In genomic region chr13:48037346-48038173, GRCh38 we compare ENCODE assay signal across 1 cellular context.
TF ChIP-seq lines count a peak whose summit lies in the region.

TSS of gene NUDT15 (plus strand) at chr13:48037726. CDS start at chr13:48037747, 21 bp downstream.

TF ChIP-seq in HepG2, 621 proteins besides CTCF, POLR2A, EP300 and RAD21 (continued from another document and continues in another):
- TF ChIP-seq, protein P1, sequence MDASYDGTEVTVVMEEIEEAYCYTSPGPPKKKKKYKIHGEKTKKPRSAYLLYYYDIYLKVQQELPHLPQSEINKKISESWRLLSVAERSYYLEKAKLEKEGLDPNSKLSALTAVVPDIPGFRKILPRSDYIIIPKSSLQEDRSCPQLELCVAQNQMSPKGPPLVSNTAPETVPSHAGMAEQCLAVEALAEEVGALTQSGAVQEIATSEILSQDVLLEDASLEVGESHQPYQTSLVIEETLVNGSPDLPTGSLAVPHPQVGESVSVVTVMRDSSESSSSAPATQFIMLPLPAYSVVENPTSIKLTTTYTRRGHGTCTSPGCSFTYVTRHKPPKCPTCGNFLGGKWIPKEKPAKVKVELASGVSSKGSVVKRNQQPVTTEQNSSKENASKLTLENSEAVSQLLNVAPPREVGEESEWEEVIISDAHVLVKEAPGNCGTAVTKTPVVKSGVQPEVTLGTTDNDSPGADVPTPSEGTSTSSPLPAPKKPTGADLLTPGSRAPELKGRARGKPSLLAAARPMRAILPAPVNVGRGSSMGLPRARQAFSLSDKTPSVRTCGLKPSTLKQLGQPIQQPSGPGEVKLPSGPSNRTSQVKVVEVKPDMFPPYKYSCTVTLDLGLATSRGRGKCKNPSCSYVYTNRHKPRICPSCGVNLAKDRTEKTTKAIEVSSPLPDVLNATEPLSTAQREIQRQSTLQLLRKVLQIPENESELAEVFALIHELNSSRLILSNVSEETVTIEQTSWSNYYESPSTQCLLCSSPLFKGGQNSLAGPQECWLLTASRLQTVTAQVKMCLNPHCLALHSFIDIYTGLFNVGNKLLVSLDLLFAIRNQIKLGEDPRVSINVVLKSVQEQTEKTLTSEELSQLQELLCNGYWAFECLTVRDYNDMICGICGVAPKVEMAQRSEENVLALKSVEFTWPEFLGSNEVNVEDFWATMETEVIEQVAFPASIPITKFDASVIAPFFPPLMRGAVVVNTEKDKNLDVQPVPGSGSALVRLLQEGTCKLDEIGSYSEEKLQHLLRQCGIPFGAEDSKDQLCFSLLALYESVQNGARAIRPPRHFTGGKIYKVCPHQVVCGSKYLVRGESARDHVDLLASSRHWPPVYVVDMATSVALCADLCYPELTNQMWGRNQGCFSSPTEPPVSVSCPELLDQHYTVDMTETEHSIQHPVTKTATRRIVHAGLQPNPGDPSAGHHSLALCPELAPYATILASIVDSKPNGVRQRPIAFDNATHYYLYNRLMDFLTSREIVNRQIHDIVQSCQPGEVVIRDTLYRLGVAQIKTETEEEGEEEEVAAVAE (CRISPR knock-in tag; IDR thresholded peaks at IDR 0.05; ENCODE audit: borderline replicate concordance): peak; percentile 31; the same call in 1 of the 2 replicates
- peak; percentile 32; the same call in 1 of the 2 replicates for TF ChIP-seq HOXD1 (CRISPR knock-in tag; IDR thresholded peaks at IDR 0.05)
- TF ChIP-seq, protein P2, sequence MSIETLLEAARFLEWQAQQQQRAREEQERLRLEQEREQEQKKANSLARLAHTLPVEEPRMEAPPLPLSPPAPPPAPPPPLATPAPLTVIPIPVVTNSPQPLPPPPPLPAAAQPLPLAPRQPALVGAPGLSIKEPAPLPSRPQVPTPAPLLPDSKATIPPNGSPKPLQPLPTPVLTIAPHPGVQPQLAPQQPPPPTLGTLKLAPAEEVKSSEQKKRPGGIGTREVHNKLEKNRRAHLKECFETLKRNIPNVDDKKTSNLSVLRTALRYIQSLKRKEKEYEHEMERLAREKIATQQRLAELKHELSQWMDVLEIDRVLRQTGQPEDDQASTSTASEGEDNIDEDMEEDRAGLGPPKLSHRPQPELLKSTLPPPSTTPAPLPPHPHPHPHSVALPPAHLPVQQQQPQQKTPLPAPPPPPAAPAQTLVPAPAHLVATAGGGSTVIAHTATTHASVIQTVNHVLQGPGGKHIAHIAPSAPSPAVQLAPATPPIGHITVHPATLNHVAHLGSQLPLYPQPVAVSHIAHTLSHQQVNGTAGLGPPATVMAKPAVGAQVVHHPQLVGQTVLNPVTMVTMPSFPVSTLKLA (IDR thresholded peaks at IDR 0.05): peak; percentile 56
- no peak for TF ChIP-seq NBN (conservative IDR thresholded peaks at IDR 0.05)
- no peak; the same call in 1 of the 2 replicates for TF ChIP-seq ATF3 (CRISPR knock-in tag; IDR thresholded peaks at IDR 0.05)
- TF ChIP-seq ZNF816 (CRISPR knock-in tag; IDR thresholded peaks at IDR 0.05; ENCODE audit: borderline replicate concordance): 0 out of 2 replicates have a peak, but pooled peaks have one; percentile 65
- TF ChIP-seq, protein P3, sequence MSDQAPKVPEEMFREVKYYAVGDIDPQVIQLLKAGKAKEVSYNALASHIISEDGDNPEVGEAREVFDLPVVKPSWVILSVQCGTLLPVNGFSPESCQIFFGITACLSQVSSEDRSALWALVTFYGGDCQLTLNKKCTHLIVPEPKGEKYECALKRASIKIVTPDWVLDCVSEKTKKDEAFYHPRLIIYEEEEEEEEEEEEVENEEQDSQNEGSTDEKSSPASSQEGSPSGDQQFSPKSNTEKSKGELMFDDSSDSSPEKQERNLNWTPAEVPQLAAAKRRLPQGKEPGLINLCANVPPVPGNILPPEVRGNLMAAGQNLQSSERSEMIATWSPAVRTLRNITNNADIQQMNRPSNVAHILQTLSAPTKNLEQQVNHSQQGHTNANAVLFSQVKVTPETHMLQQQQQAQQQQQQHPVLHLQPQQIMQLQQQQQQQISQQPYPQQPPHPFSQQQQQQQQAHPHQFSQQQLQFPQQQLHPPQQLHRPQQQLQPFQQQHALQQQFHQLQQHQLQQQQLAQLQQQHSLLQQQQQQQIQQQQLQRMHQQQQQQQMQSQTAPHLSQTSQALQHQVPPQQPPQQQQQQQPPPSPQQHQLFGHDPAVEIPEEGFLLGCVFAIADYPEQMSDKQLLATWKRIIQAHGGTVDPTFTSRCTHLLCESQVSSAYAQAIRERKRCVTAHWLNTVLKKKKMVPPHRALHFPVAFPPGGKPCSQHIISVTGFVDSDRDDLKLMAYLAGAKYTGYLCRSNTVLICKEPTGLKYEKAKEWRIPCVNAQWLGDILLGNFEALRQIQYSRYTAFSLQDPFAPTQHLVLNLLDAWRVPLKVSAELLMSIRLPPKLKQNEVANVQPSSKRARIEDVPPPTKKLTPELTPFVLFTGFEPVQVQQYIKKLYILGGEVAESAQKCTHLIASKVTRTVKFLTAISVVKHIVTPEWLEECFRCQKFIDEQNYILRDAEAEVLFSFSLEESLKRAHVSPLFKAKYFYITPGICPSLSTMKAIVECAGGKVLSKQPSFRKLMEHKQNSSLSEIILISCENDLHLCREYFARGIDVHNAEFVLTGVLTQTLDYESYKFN (CRISPR knock-in tag; conservative IDR thresholded peaks at IDR 0.05): peak; percentile 74
- peak; percentile 55 for TF ChIP-seq HNRNPK (IDR thresholded peaks at IDR 0.05; ENCODE audit: low read depth, low read length, poor library complexity, severe bottlenecking)
- TF ChIP-seq PHF20 (CRISPR knock-in tag; IDR thresholded peaks at IDR 0.05): peak; percentile 88
- TF ChIP-seq SETDB1 (CRISPR knock-in tag; IDR thresholded peaks at IDR 0.05; ENCODE audit: borderline replicate concordance): no peak
- TF ChIP-seq KLF11 (CRISPR knock-in tag; IDR thresholded peaks at IDR 0.05): no peak
- peak; percentile 93 for TF ChIP-seq ZNF891 (CRISPR knock-in tag; IDR thresholded peaks at IDR 0.05)
- TF ChIP-seq IRF1 (CRISPR knock-in tag; IDR thresholded peaks at IDR 0.05; ENCODE audit: low read depth): no peak
- 0 out of 2 replicates have a peak, but pooled peaks have one; percentile 42 for TF ChIP-seq MIER2 (CRISPR knock-in tag; IDR thresholded peaks at IDR 0.05)
- TF ChIP-seq DPF2 (CRISPR knock-in tag; IDR thresholded peaks at IDR 0.05; ENCODE audit: borderline replicate concordance, low read depth): peak; percentile 68; the same call in 1 of the 2 replicates
- no peak for TF ChIP-seq RARG (CRISPR knock-in tag; IDR thresholded peaks at IDR 0.05; ENCODE audit: low read depth)
- TF ChIP-seq IKZF1 (IDR thresholded peaks at IDR 0.05): no peak
- peak; percentile 97 for TF ChIP-seq MYC (CRISPR knock-in tag; IDR thresholded peaks at IDR 0.05; ENCODE audit: borderline replicate concordance)
- TF ChIP-seq RFXAP (CRISPR knock-in tag; IDR thresholded peaks at IDR 0.05; ENCODE audit: borderline replicate concordance): peak; percentile 14
- TF ChIP-seq NFYB (CRISPR knock-in tag; IDR thresholded peaks at IDR 0.05): peak; percentile 84
- no peak; the same call in 1 of the 2 replicates for TF ChIP-seq ZNF30 (CRISPR knock-in tag; IDR thresholded peaks at IDR 0.05)
- TF ChIP-seq, protein P4, sequence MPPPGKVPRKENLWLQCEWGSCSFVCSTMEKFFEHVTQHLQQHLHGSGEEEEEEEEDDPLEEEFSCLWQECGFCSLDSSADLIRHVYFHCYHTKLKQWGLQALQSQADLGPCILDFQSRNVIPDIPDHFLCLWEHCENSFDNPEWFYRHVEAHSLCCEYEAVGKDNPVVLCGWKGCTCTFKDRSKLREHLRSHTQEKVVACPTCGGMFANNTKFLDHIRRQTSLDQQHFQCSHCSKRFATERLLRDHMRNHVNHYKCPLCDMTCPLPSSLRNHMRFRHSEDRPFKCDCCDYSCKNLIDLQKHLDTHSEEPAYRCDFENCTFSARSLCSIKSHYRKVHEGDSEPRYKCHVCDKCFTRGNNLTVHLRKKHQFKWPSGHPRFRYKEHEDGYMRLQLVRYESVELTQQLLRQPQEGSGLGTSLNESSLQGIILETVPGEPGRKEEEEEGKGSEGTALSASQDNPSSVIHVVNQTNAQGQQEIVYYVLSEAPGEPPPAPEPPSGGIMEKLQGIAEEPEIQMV (CRISPR knock-in tag; IDR thresholded peaks at IDR 0.05; ENCODE audit: low read depth): peak; percentile 99
- no peak for TF ChIP-seq ATF6 (CRISPR knock-in tag; conservative IDR thresholded peaks at IDR 0.05)
- TF ChIP-seq, protein P5, sequence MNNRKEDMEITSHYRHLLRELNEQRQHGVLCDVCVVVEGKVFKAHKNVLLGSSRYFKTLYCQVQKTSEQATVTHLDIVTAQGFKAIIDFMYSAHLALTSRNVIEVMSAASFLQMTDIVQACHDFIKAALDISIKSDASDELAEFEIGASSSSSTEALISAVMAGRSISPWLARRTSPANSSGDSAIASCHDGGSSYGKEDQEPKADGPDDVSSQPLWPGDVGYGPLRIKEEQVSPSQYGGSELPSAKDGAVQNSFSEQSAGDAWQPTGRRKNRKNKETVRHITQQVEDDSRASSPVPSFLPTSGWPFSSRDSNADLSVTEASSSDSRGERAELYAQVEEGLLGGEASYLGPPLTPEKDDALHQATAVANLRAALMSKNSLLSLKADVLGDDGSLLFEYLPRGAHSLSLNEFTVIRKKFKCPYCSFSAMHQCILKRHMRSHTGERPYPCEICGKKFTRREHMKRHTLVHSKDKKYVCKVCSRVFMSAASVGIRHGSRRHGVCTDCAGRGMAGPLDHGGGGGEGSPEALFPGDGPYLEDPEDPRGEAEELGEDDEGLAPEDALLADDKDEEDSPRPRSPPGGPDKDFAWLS (CRISPR knock-in tag; IDR thresholded peaks at IDR 0.05; ENCODE audit: borderline replicate concordance): no peak
- TF ChIP-seq, protein P6, sequence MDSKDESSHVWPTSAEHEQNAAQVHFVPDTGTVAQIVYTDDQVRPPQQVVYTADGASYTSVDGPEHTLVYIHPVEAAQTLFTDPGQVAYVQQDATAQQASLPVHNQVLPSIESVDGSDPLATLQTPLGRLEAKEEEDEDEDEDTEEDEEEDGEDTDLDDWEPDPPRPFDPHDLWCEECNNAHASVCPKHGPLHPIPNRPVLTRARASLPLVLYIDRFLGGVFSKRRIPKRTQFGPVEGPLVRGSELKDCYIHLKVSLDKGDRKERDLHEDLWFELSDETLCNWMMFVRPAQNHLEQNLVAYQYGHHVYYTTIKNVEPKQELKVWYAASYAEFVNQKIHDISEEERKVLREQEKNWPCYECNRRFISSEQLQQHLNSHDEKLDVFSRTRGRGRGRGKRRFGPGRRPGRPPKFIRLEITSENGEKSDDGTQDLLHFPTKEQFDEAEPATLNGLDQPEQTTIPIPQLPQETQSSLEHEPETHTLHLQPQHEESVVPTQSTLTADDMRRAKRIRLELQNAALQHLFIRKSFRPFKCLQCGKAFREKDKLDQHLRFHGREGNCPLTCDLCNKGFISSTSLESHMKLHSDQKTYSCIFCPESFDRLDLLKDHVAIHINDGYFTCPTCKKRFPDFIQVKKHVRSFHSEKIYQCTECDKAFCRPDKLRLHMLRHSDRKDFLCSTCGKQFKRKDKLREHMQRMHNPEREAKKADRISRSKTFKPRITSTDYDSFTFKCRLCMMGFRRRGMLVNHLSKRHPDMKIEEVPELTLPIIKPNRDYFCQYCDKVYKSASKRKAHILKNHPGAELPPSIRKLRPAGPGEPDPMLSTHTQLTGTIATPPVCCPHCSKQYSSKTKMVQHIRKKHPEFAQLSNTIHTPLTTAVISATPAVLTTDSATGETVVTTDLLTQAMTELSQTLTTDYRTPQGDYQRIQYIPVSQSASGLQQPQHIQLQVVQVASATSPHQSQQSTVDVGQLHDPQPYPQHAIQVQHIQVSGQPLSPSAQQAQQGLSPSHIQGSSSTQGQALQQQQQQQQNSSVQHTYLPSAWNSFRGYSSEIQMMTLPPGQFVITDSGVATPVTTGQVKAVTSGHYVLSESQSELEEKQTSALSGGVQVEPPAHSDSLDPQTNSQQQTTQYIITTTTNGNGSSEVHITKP (CRISPR knock-in tag; IDR thresholded peaks at IDR 0.05; ENCODE audit: low read depth): peak; percentile 44; the same call in 1 of the 2 replicates
- TF ChIP-seq RBFOX2 (IDR thresholded peaks at IDR 0.05; ENCODE audit: low read depth, low read length): peak; percentile 100
- TF ChIP-seq, protein P7, sequence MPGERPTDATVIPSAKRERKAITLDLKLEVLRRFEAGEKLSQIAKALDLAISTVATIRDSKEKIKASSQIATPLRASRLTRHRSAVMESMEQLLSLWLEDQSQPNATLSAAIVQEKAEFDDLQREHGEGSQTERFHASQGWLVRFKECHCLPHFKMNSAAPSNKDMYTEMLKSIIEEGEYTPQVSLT (CRISPR knock-in tag; IDR thresholded peaks at IDR 0.05; ENCODE audit: borderline replicate concordance, low read depth): no peak
- TF ChIP-seq ZNF296 (CRISPR knock-in tag; conservative IDR thresholded peaks at IDR 0.05): no peak; the same call in 1 of the 2 replicates
- TF ChIP-seq FOXP1 (IDR thresholded peaks at IDR 0.05): no peak
- no peak; the same call in 1 of the 2 replicates for TF ChIP-seq FOXP1 (CRISPR knock-in tag; IDR thresholded peaks at IDR 0.05)
- peak; percentile 92 for TF ChIP-seq REPIN1 (CRISPR knock-in tag; IDR thresholded peaks at IDR 0.05; ENCODE audit: borderline replicate concordance, low read depth)
- TF ChIP-seq ESRRA (CRISPR knock-in tag; IDR thresholded peaks at IDR 0.05; ENCODE audit: low read depth): peak; percentile 81
- no peak for TF ChIP-seq MTA3 (CRISPR knock-in tag; IDR thresholded peaks at IDR 0.05)
- peak; percentile 78; the same call in 1 of the 2 replicates for TF ChIP-seq RFXANK (CRISPR knock-in tag; IDR thresholded peaks at IDR 0.05)
- TF ChIP-seq SMAD1 (CRISPR knock-in tag; IDR thresholded peaks at IDR 0.05; ENCODE audit: borderline replicate concordance, low read depth): peak; percentile 99; the same call in 1 of the 2 replicates
- peak; percentile 82; the same call in 1 of the 2 replicates for TF ChIP-seq SNAI1 (CRISPR knock-in tag; IDR thresholded peaks at IDR 0.05; ENCODE audit: borderline replicate concordance)
- TF ChIP-seq RAD51 (IDR thresholded peaks at IDR 0.05; ENCODE audit: borderline replicate concordance): no peak
